Comparison of ENCODE assay signal across 24 cellular contexts in genomic region chr6:152571863-152572394, GRCh38.
DNase-seq lines count a peak whose midpoint lies in the region; ATAC-seq and TF ChIP-seq lines count a peak whose summit lies in the region.
"Had no signal": no experiment of that assay in that cellular context is flagged by ENCODE, and none has a peak within 500 bp of the region (broad histone marks: within the 10 kb centered on the region; RNA-seq: fewer than 3 reads in every experiment).

No MANE protein-coding gene starts in this region.

- TF ChIP-seq CTCF in left ventricle myocardium inferior (IDR thresholded peaks at IDR 0.05; ENCODE audit: borderline replicate concordance) (no peak), gastroesophageal sphincter (IDR thresholded peaks at IDR 0.05) (no peak), osteoblast (IDR thresholded peaks at IDR 0.05; ENCODE audit: extremely low read depth, low read depth, low read length) (no peak)

- H3K9me3 ChIP-seq in left ventricle myocardium inferior (replicated peaks) (no peaks in the 10 kb centered on the region), gastroesophageal sphincter (no peaks in the 10 kb centered on the region), osteoblast (ENCODE audit: low read depth, low read length) (no peaks in the 10 kb centered on the region)
- H3K9me3 ChIP-seq: BE2C had no signal

- TF ChIP-seq EP300 in gastroesophageal sphincter (IDR thresholded peaks at IDR 0.05), result no peak

- H3K27ac ChIP-seq in left ventricle myocardium inferior (replicated peaks) (peak overlapping the region; percentile 50), gastroesophageal sphincter (peak overlapping the region in 3 of 4 donors; percentile 25 to 46 (median 42)), osteoblast (ENCODE audit: low read depth, low read length) (peak overlapping the region; percentile 4)

- ATAC-seq in left ventricle myocardium superior, result no peak
- ATAC-seq in gastroesophageal sphincter, result no peak
- no peak for ATAC-seq in GM21381 (IDR thresholded peaks at IDR 0.05; ENCODE audit: unreplicated experiment)
- ATAC-seq: GM23338, K562, PC-3 had no signal

- peak overlapping the region; percentile 42 for H3K4me2 ChIP-seq in osteoblast (ENCODE audit: insufficient read depth, low read length)
- H3K4me2 ChIP-seq: GM23338 had no signal

- H3K36me3 ChIP-seq in left ventricle myocardium inferior (no peaks in the 10 kb centered on the region), gastroesophageal sphincter (no peaks in the 10 kb centered on the region), osteoblast (ENCODE audit: insufficient read depth, low read length) (no peaks in the 10 kb centered on the region)
- H3K36me3 ChIP-seq: BE2C had no signal

- DNase-seq in left ventricle myocardium inferior, result no peak
- no peak for DNase-seq in left ventricle myocardium superior
- no peak for DNase-seq in osteoblast (ENCODE audit: insufficient read length, low spot score, missing footprints)
- no peak for DNase-seq in NCI-H2171 (lab: John Stamatoyannopoulos, UW)
- DNase-seq in activated CD8-positive, alpha-beta memory T cell treated with anti-CD3 and anti-CD28 coated beads, Interleukin-2, amount 50 U/mL, for 4 hours, result no peak
- no peak for DNase-seq in NCI-H1417 (lab: John Stamatoyannopoulos, UW)
- DNase-seq: 8988T; BE2C; CD4-positive, CD25-positive, alpha-beta regulatory T cell; COR-L47; DMS 273 treated with DMSO at 0.1 percent for 48 hours; DND-41; HCEC 1CT; MV-4-11; NCI-H1417 treated with DMSO at 0.1 percent for 48 hours; NCI-H187 treated with DMSO at 0.1 percent for 48 hours; NCI-H526; RPMI8226; SHP77 treated with DMSO at 0.1 percent for 48 hours had no signal

- H2AFZ ChIP-seq in osteoblast (ENCODE audit: low read length), result no peak overlapping the region
- H2AFZ ChIP-seq: GM23338 had no signal

- no peaks in the 10 kb centered on the region for H3K79me2 ChIP-seq in osteoblast (ENCODE audit: insufficient read depth, low read length)

- WGBS in gastroesophageal sphincter (ENCODE audit: low coverage in 1 of 2), 2 donors, result 77 to 89% methylated on average over 2 of the region's 2 CpGs

- H4K20me1 ChIP-seq in osteoblast (ENCODE audit: insufficient read depth, low read length), result no peaks in the 10 kb centered on the region

- H3K4me3 ChIP-seq in left ventricle myocardium inferior, result no peak overlapping the region
- H3K4me3 ChIP-seq in gastroesophageal sphincter, result no peak overlapping the region
- H3K4me3 ChIP-seq in osteoblast (ENCODE audit: insufficient read depth, low read length), result no peak overlapping the region
- H3K4me3 ChIP-seq: GM23338, K562 had no signal

- TF ChIP-seq POLR2A in gastroesophageal sphincter (IDR thresholded peaks at IDR 0.05), result no peak

- H3K4me1 ChIP-seq in left ventricle myocardium inferior (peaks cover 28% of the 10 kb centered on the region), gastroesophageal sphincter (peaks cover 0 to 22% (median 0%) of the 10 kb centered on the region in 3 donors), osteoblast (ENCODE audit: insufficient read depth, low read length) (peaks cover 7% of the 10 kb centered on the region)
- H3K4me1 ChIP-seq: BE2C had no signal

- intact Hi-C loops in left ventricle myocardium inferior (cut with micrococcal nuclease), result no loop called here
- intact Hi-C loops in left ventricle myocardium superior (cut with micrococcal nuclease), result no loop called here

- H3K27me3 ChIP-seq in left ventricle myocardium inferior (ENCODE audit: low read depth), result no peaks in the 10 kb centered on the region
- no peaks in the 10 kb centered on the region for H3K27me3 ChIP-seq in gastroesophageal sphincter
- no peaks in the 10 kb centered on the region for H3K27me3 ChIP-seq in osteoblast (ENCODE audit: insufficient read depth, low read length)
